In the genomic region with DNA sequence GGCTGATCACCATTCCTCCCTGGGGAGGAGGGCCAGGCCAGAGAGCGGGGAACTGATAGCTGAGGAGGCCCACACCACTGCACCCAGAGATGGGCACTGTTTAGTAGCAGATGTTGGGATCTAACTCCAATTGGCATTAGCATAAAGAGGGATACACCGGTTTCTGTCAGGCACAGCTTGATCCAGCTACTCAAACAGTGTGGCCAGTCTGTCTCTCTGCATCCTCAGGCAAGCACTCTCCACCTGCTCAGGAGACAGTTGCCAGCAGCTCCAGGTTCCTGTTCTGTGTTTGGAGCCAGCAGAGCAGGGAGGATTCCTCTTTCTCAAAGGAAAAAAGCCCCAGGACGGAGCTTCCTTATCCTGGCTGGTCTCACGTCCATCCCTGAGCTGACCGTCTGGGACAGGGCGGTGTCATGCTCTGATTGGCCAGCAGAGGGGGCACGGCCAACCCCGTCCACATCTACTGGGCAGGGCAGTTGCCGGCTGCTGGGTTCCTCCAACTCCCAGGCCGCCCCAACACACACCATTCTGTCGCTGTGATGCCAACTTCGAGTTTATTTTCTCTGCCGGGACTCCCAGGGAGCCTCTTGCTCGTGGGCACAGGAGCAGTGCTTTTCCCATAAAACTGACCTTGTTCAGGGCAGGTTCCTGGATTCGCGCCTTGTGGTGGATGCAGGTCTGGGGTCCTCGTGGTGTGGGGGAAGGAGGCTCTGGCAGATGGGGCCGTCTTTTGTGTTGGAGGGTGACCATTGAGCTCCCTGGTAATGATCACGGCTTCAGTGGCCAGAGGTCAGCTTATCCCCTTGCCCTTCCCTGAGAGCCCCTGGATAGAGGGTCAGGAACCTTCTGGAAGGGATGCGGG, we compare ENCODE assay signal across 1 cellular context.
TF ChIP-seq lines count a peak whose summit lies in the region.

No MANE protein-coding gene starts in this region.

TF ChIP-seq in IMR-90, 13 proteins besides CTCF, POLR2A, EP300 and RAD21:
- peak; percentile 62 for TF ChIP-seq SMC3 (IDR thresholded peaks at IDR 0.05; ENCODE audit: low read depth, low read length)
- no peak for TF ChIP-seq MXI1 (IDR thresholded peaks at IDR 0.05; ENCODE audit: borderline replicate concordance, low read depth, low read length)
TF ChIP-seq in IMR-90: peak in this region for 1.
